Comparison of ENCODE assay signal across 8 cellular contexts in the genomic region with DNA sequence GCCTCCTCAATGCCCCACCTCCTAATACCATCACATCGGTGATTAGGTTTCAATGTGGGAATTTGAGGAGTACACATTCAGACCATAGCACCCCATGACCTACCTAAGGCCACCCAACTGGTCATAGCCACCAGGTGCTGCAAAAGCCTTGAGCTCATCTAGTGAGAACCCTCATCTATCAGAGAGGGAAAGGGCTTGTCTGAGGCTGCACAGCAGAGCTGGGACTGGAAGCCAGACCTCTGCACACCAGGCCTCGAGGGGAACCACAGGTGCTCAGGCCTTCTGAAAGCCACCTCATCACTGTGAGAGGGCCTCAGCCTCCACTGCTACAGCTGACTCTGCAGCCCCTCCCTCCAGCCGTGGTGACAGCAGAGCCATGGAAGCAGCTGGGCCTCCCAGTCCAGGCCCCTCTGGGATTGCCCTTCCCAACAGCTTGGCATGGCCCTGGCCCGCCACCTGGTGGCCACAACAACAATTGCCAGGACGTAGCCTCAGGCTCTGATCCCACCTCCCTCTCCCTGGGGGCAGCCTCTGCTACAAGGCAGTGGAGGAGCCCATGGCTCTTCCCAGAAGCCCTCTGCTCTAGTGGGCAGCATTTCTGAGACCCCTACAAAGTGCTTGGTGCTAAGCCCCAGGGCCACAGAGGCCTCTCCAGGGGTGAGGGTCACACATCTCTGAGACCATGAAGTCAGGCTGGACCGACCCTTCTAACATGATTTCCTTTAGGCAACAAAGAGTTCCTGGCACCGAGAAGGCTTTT. TPM values are rescaled to one million over a fixed set of nuclear protein-coding genes. Genes with fewer than 3 reads are reported as not detected.
DNase-seq lines count a peak whose midpoint lies in the region; ATAC-seq and TF ChIP-seq lines count a peak whose summit lies in the region.

No MANE protein-coding gene starts in this region.

- peaks cover 12% of the 10 kb centered on the region for H3K27me3 Mint-ChIP-seq in endodermal cell (ENCODE audit: insufficient read depth)

- H3K4me1 Mint-ChIP-seq in endodermal cell: no peaks in the 10 kb centered on the region

- ATAC-seq in HG03159 (IDR thresholded peaks at IDR 0.05; ENCODE audit: unreplicated experiment) (peak; percentile 41), HG03571 (IDR thresholded peaks at IDR 0.05; ENCODE audit: unreplicated experiment) (no peak)

- no peak overlapping the region for H3K4me3 Mint-ChIP-seq in endodermal cell

- no peaks in the 10 kb centered on the region for H3K36me3 ChIP-seq in endodermal cell (ENCODE audit: control insufficient read depth, insufficient read depth, low read length)

- H3K27ac ChIP-seq in endodermal cell (ENCODE audit: low read depth, low read length): no peak overlapping the region

- H3K9me3 ChIP-seq in endodermal cell (ENCODE audit: control insufficient read depth, low read length): no peaks in the 10 kb centered on the region

- no peaks in the 10 kb centered on the region for H3K36me3 Mint-ChIP-seq in endodermal cell (ENCODE audit: low read depth)

- no peak overlapping the region for H3K27ac Mint-ChIP-seq in endodermal cell

- no peak overlapping the region for H3K9ac ChIP-seq in endodermal cell (ENCODE audit: extremely low read depth, low read length, poor library complexity, severe bottlenecking)

- peaks cover 5% of the 10 kb centered on the region for H3K27me3 ChIP-seq in endodermal cell (ENCODE audit: control insufficient read depth, insufficient read depth, low read length, poor library complexity, severe bottlenecking)

- DNase-seq in DMS153 (lab: John Stamatoyannopoulos, UW) (peak; percentile 68), NCI-H774 (lab: John Stamatoyannopoulos, UW) (peak; percentile 66), endodermal cell (peak; percentile 96), mucosa of gallbladder (ENCODE audit: low spot score) (peak; percentile 60)
- peak; percentile 85 for DNase-seq in activated CD8-positive, alpha-beta memory T cell treated with anti-CD3 and anti-CD28 coated beads for 24 hours
- peak; percentile 20 to 43 for DNase-seq in stimulated activated CD8-positive, alpha-beta memory T cell treated with anti-CD3 and anti-CD28 coated beads, Interleukin-7, amount 100 ng/mL, for 4 hours (ENCODE audit: low read depth in 2 of 2)

- no peaks in the 10 kb centered on the region for H3K4me1 ChIP-seq in endodermal cell (ENCODE audit: control insufficient read depth, insufficient read depth, low read length)

- 48 to 65% methylated on average over 3 to 7 of the region's 7 CpGs for WGBS in endodermal cell (ENCODE audit: insufficient coverage in 1 of 2, insufficient read length in 1 of 2), 2 experiments

- TF ChIP-seq CTCF in endodermal cell (conservative IDR thresholded peaks at IDR 0.05): peak; percentile 96

- no peaks in the 10 kb centered on the region for H3K9me3 Mint-ChIP-seq in endodermal cell

- H3K4me3 ChIP-seq in endodermal cell (ENCODE audit: low read length): no peak overlapping the region

RNA-seq across cellular contexts. Expression of a gene that starts 41.0 kb away (rescaled TPM):
- total RNA-seq in endodermal cell: 10 to 100 TPM; 10.4 to 15.2 TPM
- 3.8 TPM for polyA plus RNA-seq in endodermal cell (2013, experiment 1 of 2)
- polyA plus RNA-seq in endodermal cell (2013, experiment 2 of 2): 3.9 TPM
- total RNA-seq in mucosa of gallbladder: 21.3 TPM

Comparison
In these comparisons a context has a peak if more than half of its experiments do, and no peak if none do; other contexts are left out.
1. DNase-seq: peak in every context shown above with its lines; median percentile 96 in endodermal cell; 85 in activated CD8-positive, alpha-beta memory T cell treated with anti-CD3 and anti-CD28 coated beads for 24 hours; 68 in DMS153; 66 in NCI-H774; 60 in mucosa of gallbladder; 32 in stimulated activated CD8-positive, alpha-beta memory T cell treated with anti-CD3 and anti-CD28 coated beads, Interleukin-7, amount 100 ng/mL, for 4 hours.